Comparison of ENCODE assay signal across 1 cellular context in the genomic region with DNA sequence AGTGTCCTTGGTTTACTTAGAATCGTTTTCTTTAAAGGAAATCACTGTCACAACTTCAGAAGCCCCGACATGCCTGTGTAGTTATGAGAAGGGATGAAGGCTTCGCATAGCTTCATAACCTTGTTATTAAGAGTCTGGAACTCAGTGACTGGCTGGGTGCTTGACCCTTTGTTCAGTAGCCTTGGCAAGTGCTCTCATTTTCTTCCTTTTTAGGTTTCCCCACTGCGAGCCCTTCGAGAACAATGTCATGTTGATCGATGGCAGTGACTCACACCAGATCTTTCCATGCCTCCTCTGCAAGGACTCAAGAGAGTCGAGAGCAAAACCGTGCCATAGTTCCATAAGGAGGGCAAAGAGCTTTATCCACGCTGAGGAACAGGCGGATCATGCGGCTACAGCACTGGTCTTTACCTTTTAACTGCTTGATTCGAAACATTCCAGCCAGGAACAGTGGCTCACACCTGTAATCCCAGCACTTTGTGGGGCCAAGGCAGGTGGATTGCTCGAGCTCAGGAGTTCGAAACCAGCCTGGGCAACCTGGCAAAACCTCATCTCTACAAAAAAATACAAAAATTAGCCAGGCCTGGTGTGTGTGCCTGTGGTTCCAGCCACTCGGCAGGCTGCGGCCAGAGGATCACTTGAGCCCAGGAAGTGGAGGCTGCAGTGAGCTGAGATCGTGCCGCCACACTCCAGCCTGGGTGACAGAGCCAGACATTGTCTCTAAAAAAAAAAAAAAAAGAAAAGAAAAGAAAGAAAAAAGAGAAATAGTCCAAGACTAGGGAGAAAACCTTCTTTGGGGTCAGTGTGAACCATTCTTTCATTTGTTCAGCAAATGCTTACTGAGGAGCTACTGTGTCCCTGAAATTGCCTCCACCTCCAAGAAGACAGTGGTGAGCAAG.
TF ChIP-seq lines count a peak whose summit lies in the region.

No MANE protein-coding gene starts in this region.

TF ChIP-seq in GM23338, 12 proteins besides CTCF, POLR2A, EP300 and RAD21 (continued from another document):
- TF ChIP-seq, protein P1, sequence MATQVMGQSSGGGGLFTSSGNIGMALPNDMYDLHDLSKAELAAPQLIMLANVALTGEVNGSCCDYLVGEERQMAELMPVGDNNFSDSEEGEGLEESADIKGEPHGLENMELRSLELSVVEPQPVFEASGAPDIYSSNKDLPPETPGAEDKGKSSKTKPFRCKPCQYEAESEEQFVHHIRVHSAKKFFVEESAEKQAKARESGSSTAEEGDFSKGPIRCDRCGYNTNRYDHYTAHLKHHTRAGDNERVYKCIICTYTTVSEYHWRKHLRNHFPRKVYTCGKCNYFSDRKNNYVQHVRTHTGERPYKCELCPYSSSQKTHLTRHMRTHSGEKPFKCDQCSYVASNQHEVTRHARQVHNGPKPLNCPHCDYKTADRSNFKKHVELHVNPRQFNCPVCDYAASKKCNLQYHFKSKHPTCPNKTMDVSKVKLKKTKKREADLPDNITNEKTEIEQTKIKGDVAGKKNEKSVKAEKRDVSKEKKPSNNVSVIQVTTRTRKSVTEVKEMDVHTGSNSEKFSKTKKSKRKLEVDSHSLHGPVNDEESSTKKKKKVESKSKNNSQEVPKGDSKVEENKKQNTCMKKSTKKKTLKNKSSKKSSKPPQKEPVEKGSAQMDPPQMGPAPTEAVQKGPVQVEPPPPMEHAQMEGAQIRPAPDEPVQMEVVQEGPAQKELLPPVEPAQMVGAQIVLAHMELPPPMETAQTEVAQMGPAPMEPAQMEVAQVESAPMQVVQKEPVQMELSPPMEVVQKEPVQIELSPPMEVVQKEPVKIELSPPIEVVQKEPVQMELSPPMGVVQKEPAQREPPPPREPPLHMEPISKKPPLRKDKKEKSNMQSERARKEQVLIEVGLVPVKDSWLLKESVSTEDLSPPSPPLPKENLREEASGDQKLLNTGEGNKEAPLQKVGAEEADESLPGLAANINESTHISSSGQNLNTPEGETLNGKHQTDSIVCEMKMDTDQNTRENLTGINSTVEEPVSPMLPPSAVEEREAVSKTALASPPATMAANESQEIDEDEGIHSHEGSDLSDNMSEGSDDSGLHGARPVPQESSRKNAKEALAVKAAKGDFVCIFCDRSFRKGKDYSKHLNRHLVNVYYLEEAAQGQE (IDR thresholded peaks at IDR 0.05; ENCODE audit: unreplicated experiment), result no peak
- TF ChIP-seq EZH2 (IDR thresholded peaks at IDR 0.05; ENCODE audit: low read depth, unreplicated experiment) (no peak), ZNF331 (CRISPR knock-in tag; IDR thresholded peaks at IDR 0.05; ENCODE audit: low read depth) (no peak), STAT1 (IDR thresholded peaks at IDR 0.05; ENCODE audit: unreplicated experiment) (no peak), POLR2AphosphoS5 (IDR thresholded peaks at IDR 0.05; ENCODE audit: low read depth) (no peak), ZNF114 (CRISPR knock-in tag; IDR thresholded peaks at IDR 0.05) (no peak)
- TF ChIP-seq, protein P2, sequence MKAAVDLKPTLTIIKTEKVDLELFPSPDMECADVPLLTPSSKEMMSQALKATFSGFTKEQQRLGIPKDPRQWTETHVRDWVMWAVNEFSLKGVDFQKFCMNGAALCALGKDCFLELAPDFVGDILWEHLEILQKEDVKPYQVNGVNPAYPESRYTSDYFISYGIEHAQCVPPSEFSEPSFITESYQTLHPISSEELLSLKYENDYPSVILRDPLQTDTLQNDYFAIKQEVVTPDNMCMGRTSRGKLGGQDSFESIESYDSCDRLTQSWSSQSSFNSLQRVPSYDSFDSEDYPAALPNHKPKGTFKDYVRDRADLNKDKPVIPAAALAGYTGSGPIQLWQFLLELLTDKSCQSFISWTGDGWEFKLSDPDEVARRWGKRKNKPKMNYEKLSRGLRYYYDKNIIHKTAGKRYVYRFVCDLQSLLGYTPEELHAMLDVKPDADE (IDR thresholded peaks at IDR 0.05), result no peak
